In genomic region chr20:36768768-36769430, GRCh38 we compare ENCODE assay signal across 20 cellular contexts. TPM values are rescaled to one million over a fixed set of nuclear protein-coding genes. Genes with fewer than 3 reads are reported as not detected.
A peak's percentile ranks its signal among the peaks of the same experiment; 100 is the strongest.
DNase-seq lines count a peak whose midpoint lies in the region; ATAC-seq and TF ChIP-seq lines count a peak whose summit lies in the region.
"Had no signal": no experiment of that assay in that cellular context is flagged by ENCODE, and none has a peak within 500 bp of the region (broad histone marks: within the 10 kb centered on the region; RNA-seq: fewer than 3 reads in every experiment).

No MANE protein-coding gene starts in this region.

- peaks cover 5% of the 10 kb centered on the region for H3K4me1 Mint-ChIP-seq in activated T-helper 17 cell treated with anti-CD3 and anti-CD28 coated beads, Interleukin-2, amount 50 U/mL, for 72 hours

- intact Hi-C loops in uterus (cut with DNase I; ENCODE audit: low total_unique reads) = no loop called here

- H3K9me3 Mint-ChIP-seq in activated T-helper 17 cell treated with anti-CD3 and anti-CD28 coated beads, Interleukin-2, amount 50 U/mL, for 72 hours = no peaks in the 10 kb centered on the region
- H3K9me3 Mint-ChIP-seq: activated naive CD4-positive, alpha-beta T cell treated with anti-CD3 and anti-CD28 coated beads, Interleukin-2, amount 50 U/mL, for 72 hours; nephron had no signal

- no peaks in the 10 kb centered on the region for H3K9me3 ChIP-seq in uterus
- H3K9me3 ChIP-seq: right atrium auricular region, tibial nerve had no signal

- TF ChIP-seq CTCF in fibroblast of mammary gland (conservative IDR thresholded peaks at IDR 0.05; ENCODE audit: control insufficient read depth, insufficient read depth, low read depth, low read length) = no peak
- no peak for TF ChIP-seq CTCF in uterus (IDR thresholded peaks at IDR 0.05)

- TF ChIP-seq POLR2A in uterus (IDR thresholded peaks at IDR 0.05) = no peak

- H3K4me1 ChIP-seq in uterus = peaks cover 0 to 5% of the 10 kb centered on the region in 2 donors

- no peaks in the 10 kb centered on the region for H3K36me3 ChIP-seq in uterus
- H3K36me3 ChIP-seq: right atrium auricular region had no signal

- ATAC-seq in activated T-helper 17 cell treated with anti-CD3 and anti-CD28 coated beads, Interleukin-2, amount 50 U/mL, for 72 hours (replicated peaks) = no peak
- no peak for ATAC-seq in GM19455 (IDR thresholded peaks at IDR 0.05; ENCODE audit: unreplicated experiment)
- ATAC-seq: activated naive CD4-positive, alpha-beta T cell treated with anti-CD3 and anti-CD28 coated beads, Interleukin-2, amount 50 U/mL, for 72 hours had no signal

- H3K4me3 Mint-ChIP-seq in activated T-helper 17 cell treated with anti-CD3 and anti-CD28 coated beads, Interleukin-2, amount 50 U/mL, for 72 hours = no peak overlapping the region

- H3K36me3 Mint-ChIP-seq in activated T-helper 17 cell treated with anti-CD3 and anti-CD28 coated beads, Interleukin-2, amount 50 U/mL, for 72 hours (ENCODE audit: low read depth) = peaks cover 66% of the 10 kb centered on the region

- H3K27ac ChIP-seq in uterus = peak overlapping the region; percentile 16 to 58
- H3K27ac ChIP-seq: epithelial cell of prostate had no signal

- CTCF ChIA-PET in HEK293T (lab: Yijun Ruan, JAX) = interaction anchor here (1.0 to 1.2 kb wide), 3 partner anchors 14 to 40 kb away, joined by 3 to 5 read pairs (median 3); no protein-coding TSS in a partner anchor

- POLR2A ChIA-PET in HEK293T (lab: Yijun Ruan, JAX) = interaction anchor here (1.0 to 1.7 kb wide), 3 partner anchors 9 to 95 kb away, joined by 3 to 7 read pairs (median 3); partner anchors contain the start of gene NDRG3

- no peaks in the 10 kb centered on the region for H3K27me3 ChIP-seq in uterus
- H3K27me3 ChIP-seq: right atrium auricular region, tibial nerve had no signal

- H3K4me3 ChIP-seq in fibroblast of mammary gland (ENCODE audit: control insufficient read depth, low read depth, low read length) (no peak overlapping the region), uterus (no peak overlapping the region)
- H3K4me3 ChIP-seq: right atrium auricular region, tibial nerve had no signal

- H3K27me3 Mint-ChIP-seq in activated T-helper 17 cell treated with anti-CD3 and anti-CD28 coated beads, Interleukin-2, amount 50 U/mL, for 72 hours = no peaks in the 10 kb centered on the region

- peak overlapping the region; percentile 25 for H3K27ac Mint-ChIP-seq in activated T-helper 17 cell treated with anti-CD3 and anti-CD28 coated beads, Interleukin-2, amount 50 U/mL, for 72 hours
- H3K27ac Mint-ChIP-seq: nephron had no signal

- DNase-seq in SIG-M5 treated with dmso at 0.1 percent for 504 hours (lab: John Stamatoyannopoulos, UW; ENCODE audit: unreplicated experiment) (peak; percentile 14), SIG-M5 (lab: John Stamatoyannopoulos, UW) (no peak), fibroblast of mammary gland (ENCODE audit: low read depth) (peak; percentile 39), uterus (no peak), HEK293T (ENCODE audit: extremely low spot score) (no peak), inferior parietal cortex (ENCODE audit: extremely low spot score) (no peak)
- DNase-seq: 8988T; activated CD4-positive, alpha-beta T cell treated with anti-CD3 and anti-CD28 coated beads for 1 hour; Calu3; Kasumi-1; NCI-H187; NCI-H526; stimulated activated CD4-positive, alpha-beta T cell treated with anti-CD3 and anti-CD28 coated beads, Interleukin-1b, Interleukin-23, amount 100 ng/mL, for 48 hours had no signal

TF ChIP-seq in HEK293T, 16 proteins besides CTCF, POLR2A, EP300 and RAD21:
- TF ChIP-seq SP1 (IDR thresholded peaks at IDR 0.05) (no peak), FOXK2 (IDR thresholded peaks at IDR 0.05) (no peak), ARNT (IDR thresholded peaks at IDR 0.05) (no peak), BHLHE40 (IDR thresholded peaks at IDR 0.05; ENCODE audit: borderline replicate concordance) (no peak), TARDBP (IDR thresholded peaks at IDR 0.05) (no peak), ELF4 (IDR thresholded peaks at IDR 0.05) (no peak), NFRKB (IDR thresholded peaks at IDR 0.05) (no peak), ZNF384 (IDR thresholded peaks at IDR 0.05) (no peak), HDGF (IDR thresholded peaks at IDR 0.05; ENCODE audit: borderline replicate concordance) (no peak), SUZ12 (IDR thresholded peaks at IDR 0.05) (no peak), FOXM1 (IDR thresholded peaks at IDR 0.05; ENCODE audit: borderline replicate concordance) (no peak), FOXA1 (IDR thresholded peaks at IDR 0.05) (no peak), PKNOX1 (IDR thresholded peaks at IDR 0.05) (no peak), L3MBTL2 (conservative IDR thresholded peaks at IDR 0.05) (no peak)

RNA-seq across cellular contexts. Expression of gene DSN1, which starts 4.7 kb away (rescaled TPM):
- 10 to 100 TPM; 31.8 to 34.8 TPM for total RNA-seq in activated T-helper 17 cell treated with anti-CD3 and anti-CD28 coated beads, Interleukin-2, amount 50 U/mL, for 72 hours
- 10 to 100 TPM in 1 of 4 donors, 1 to 10 TPM in 2, under 1 TPM in 1; 0.29 to 24.3 (median 3.2) TPM for total RNA-seq in uterus

RNA-seq across cellular contexts. Expression of gene NDRG3, which starts 23.0 kb away (rescaled TPM):
- 10 to 100 TPM; 30.5 to 30.7 TPM for total RNA-seq in activated T-helper 17 cell treated with anti-CD3 and anti-CD28 coated beads, Interleukin-2, amount 50 U/mL, for 72 hours
- 10 to 100 TPM; 17.9 to 35.0 (median 29.6) TPM for total RNA-seq in uterus

Comparison
In these comparisons a context has a peak if more than half of its experiments do, and no peak if none do; other contexts are left out.
1. DNase-seq: peak in SIG-M5 treated with dmso at 0.1 percent for 504 hours (single experiment) and fibroblast of mammary gland (single experiment); none in SIG-M5 (single experiment), uterus (0 of 2), HEK293T (single experiment) and inferior parietal cortex (single experiment).